29 cellular contexts compared by ENCODE assay signal in genomic region chr3:20462226-20462625, GRCh38.
"Had no signal": no experiment of that assay in that cellular context is flagged by ENCODE, and none has a peak within 500 bp of the region (broad histone marks: within the 10 kb centered on the region; RNA-seq: fewer than 3 reads in every experiment).

No MANE protein-coding gene starts in this region.

- H3K36me3 ChIP-seq: esophagus squamous epithelium, gastrocnemius medialis, pancreas, prostate gland, right atrium auricular region, stomach, thyroid gland, upper lobe of left lung, vagina had no signal

- H3K27ac ChIP-seq: esophagus squamous epithelium, gastrocnemius medialis, pancreas, prostate gland, right atrium auricular region, stomach, thyroid gland, upper lobe of left lung, vagina, VCaP had no signal

- H3K27me3 Mint-ChIP-seq: naive thymus-derived CD8-positive, alpha-beta T cell; stimulated activated naive B cell treated with anti-CD40 and anti-IgM and Interleukin-4, amounts not matched to agents 10 μg/mL and 1 μg/mL and 100 μg/mL, for 72 hours had no signal

- H3K4me3 Mint-ChIP-seq: activated T-helper 1 cell treated with anti-CD3 and anti-CD28 coated beads, Interleukin-12 subunit alpha, Interleukin-12 subunit beta, Interleukin-2, Interleukin-4 antibody, amounts not matched to agents 30 ng/mL and 10 ng/mL and 1 ng/mL, durations not matched to agents 14 hours and 24 hours and 36 hours; endodermal cell; naive thymus-derived CD8-positive, alpha-beta T cell; neural crest cell; stimulated activated naive B cell treated with anti-CD40 and anti-IgM and Interleukin-4, amounts not matched to agents 10 μg/mL and 1 μg/mL and 100 μg/mL, for 72 hours had no signal

- H3K4me1 Mint-ChIP-seq: endodermal cell; naive thymus-derived CD8-positive, alpha-beta T cell; neural crest cell; stimulated activated naive B cell treated with anti-CD40 and anti-IgM and Interleukin-4, amounts not matched to agents 10 μg/mL and 1 μg/mL and 100 μg/mL, for 72 hours had no signal

- ATAC-seq: activated CD4-positive, CD25-positive, alpha-beta regulatory T cell treated with anti-CD3 and anti-CD28 coated beads, Interleukin-2, amount 50 U/mL, for 24 hours; gastrocnemius medialis; left colon; naive thymus-derived CD8-positive, alpha-beta T cell; pancreas; stimulated activated naive B cell treated with anti-CD40 and anti-IgM and Interleukin-4, amounts not matched to agents 10 μg/mL and 1 μg/mL and 100 μg/mL, for 72 hours had no signal

- H3K27ac Mint-ChIP-seq: activated T-helper 1 cell treated with anti-CD3 and anti-CD28 coated beads, Interleukin-12 subunit alpha, Interleukin-12 subunit beta, Interleukin-2, Interleukin-4 antibody, amounts not matched to agents 30 ng/mL and 10 ng/mL and 1 ng/mL, durations not matched to agents 14 hours and 24 hours and 36 hours; endodermal cell; naive thymus-derived CD8-positive, alpha-beta T cell; stimulated activated naive B cell treated with anti-CD40 and anti-IgM and Interleukin-4, amounts not matched to agents 10 μg/mL and 1 μg/mL and 100 μg/mL, for 72 hours had no signal

- DNase-seq: activated CD4-positive, alpha-beta T cell treated with anti-CD3 and anti-CD28 coated beads for 48 hours; activated CD4-positive, alpha-beta T cell treated with anti-CD3 and anti-CD28 coated beads, Interleukin-2, amount 50 U/mL, for 48 hours; activated CD8-positive, alpha-beta memory T cell treated with anti-CD3 and anti-CD28 coated beads for 24 hours; activated gamma-delta T cell; activated naive CD4-positive, alpha-beta T cell treated with anti-CD3 and anti-CD28 coated beads, Interleukin-2, amount 50 U/mL, for 16 hours; caudate nucleus; cortex of kidney; endodermal cell; esophagus squamous epithelium; gastrocnemius medialis; glutamatergic neuron; islet precursor cell; left colon; naive thymus-derived CD8-positive, alpha-beta T cell; nucleus accumbens; pancreas; stimulated activated CD4-positive, alpha-beta T cell treated with anti-CD3 and anti-CD28 coated beads, Interleukin-15, amount 100 ng/mL, for 24 hours; stimulated activated CD4-positive, alpha-beta T cell treated with anti-CD3 and anti-CD28 coated beads, Interleukin-2, amount 100 ng/mL, for 24 hours; stimulated activated naive B cell treated with anti-CD40 and anti-IgM and Interleukin-4, amounts not matched to agents 10 μg/mL and 1 μg/mL and 100 μg/mL, for 72 hours; stomach; thyroid gland; upper lobe of left lung had no signal

- H3K27me3 ChIP-seq: esophagus squamous epithelium, gastrocnemius medialis, pancreas, right atrium auricular region, stomach, thyroid gland, upper lobe of left lung, vagina had no signal

- H3K4me1 ChIP-seq: esophagus squamous epithelium, gastrocnemius medialis, pancreas, prostate gland, right atrium auricular region, stomach, thyroid gland, upper lobe of left lung, vagina had no signal

- H3K4me3 ChIP-seq: esophagus squamous epithelium, gastrocnemius medialis, pancreas, prostate gland, right atrium auricular region, stomach, thyroid gland, upper lobe of left lung, vagina had no signal

- H3K9me3 ChIP-seq: gastrocnemius medialis, pancreas, prostate gland, thyroid gland, vagina had no signal
